Comparison of ENCODE assay signal across 1 cellular context in genomic region chr2:20051518-20052228, GRCh38.
A peak's percentile ranks its signal among the peaks of the same experiment; 100 is the strongest.
TF ChIP-seq lines count a peak whose summit lies in the region.

TSS of gene LAPTM4A (minus strand) at chr2:20051628. CDS start at chr2:20051520, 108 bp downstream.

TF ChIP-seq in K562, 482 proteins besides CTCF, POLR2A, EP300 and RAD21 (continued from another document and continues in another):
- TF ChIP-seq ARID3A (IDR thresholded peaks at IDR 0.05; ENCODE audit: borderline replicate concordance, low read depth, low read length) (no peak), ZNF133 (CRISPR knock-in tag; IDR thresholded peaks at IDR 0.05) (no peak), KLF13 (tag; IDR thresholded peaks at IDR 0.05; ENCODE audit: borderline replicate concordance, low read depth) (no peak), JUND (IDR thresholded peaks at IDR 0.05; ENCODE audit: borderline replicate concordance, low read depth, low read length) (no peak; the same call in 1 of the 2 replicates), JUND (tag; IDR thresholded peaks at IDR 0.05; ENCODE audit: borderline replicate concordance, low read depth, low read length) (peak; percentile 57; the same call in 2 of the 3 replicates), NCOR1 (IDR thresholded peaks at IDR 0.05) (no peak), ASH1L (IDR thresholded peaks at IDR 0.05; ENCODE audit: borderline replicate concordance, low read depth, partially characterized antibody) (peak; percentile 96), MYC (IDR thresholded peaks at IDR 0.05; ENCODE audit: low read depth, low read length) (peak; percentile 86), MYC (CRISPR knock-in tag; IDR thresholded peaks at IDR 0.05; ENCODE audit: borderline replicate concordance, low read depth) (0 out of 2 replicates have a peak, but pooled peaks have one; percentile 43), SIX5 (IDR thresholded peaks at IDR 0.05; ENCODE audit: borderline replicate concordance in 1 of 2, insufficient read depth in 1 of 2, low read depth in 1 of 2, low read length in 2 of 2) (0 out of 4 replicates have a peak, but pooled peaks of 1 of the 2 experiments have one; percentile 12), ZBTB7A (IDR thresholded peaks at IDR 0.05; ENCODE audit: borderline replicate concordance, control insufficient read depth, low read depth, low read length) (peak; percentile 48; the same call in 1 of the 2 replicates), ZNF696 (CRISPR knock-in tag; conservative IDR thresholded peaks at IDR 0.05) (no peak), DEAF1 (CRISPR knock-in tag; IDR thresholded peaks at IDR 0.05) (no peak), NR2C2 (CRISPR knock-in tag; IDR thresholded peaks at IDR 0.05) (peak; percentile 90), NR2C2 (tag; IDR thresholded peaks at IDR 0.05) (peak; percentile 94), MECOM (CRISPR knock-in tag; IDR thresholded peaks at IDR 0.05) (no peak), NBN (IDR thresholded peaks at IDR 0.05; ENCODE audit: low read depth) (peak; percentile 81), CGGBP1 (CRISPR knock-in tag; IDR thresholded peaks at IDR 0.05) (0 out of 2 replicates have a peak, but pooled peaks have one; percentile 19), TCF15 (CRISPR knock-in tag; IDR thresholded peaks at IDR 0.05) (no peak), MBD1 (CRISPR knock-in tag; IDR thresholded peaks at IDR 0.05) (no peak), CUX1 (CRISPR knock-in tag; IDR thresholded peaks at IDR 0.05) (no peak), CHD7 (IDR thresholded peaks at IDR 0.05; ENCODE audit: low read depth, low read length) (no peak), RCOR1 (IDR thresholded peaks at IDR 0.05; ENCODE audit: borderline replicate concordance in 1 of 2, low read depth in 2 of 2, low read length in 2 of 2) (peak in 1 of 2 experiments; percentile 85; a peak in 1 of 4 replicates), ZNF76 (CRISPR knock-in tag; IDR thresholded peaks at IDR 0.05; ENCODE audit: borderline replicate concordance) (no peak), KLF16 (IDR thresholded peaks at IDR 0.05) (no peak), ETV1 (tag; conservative IDR thresholded peaks at IDR 0.05; ENCODE audit: low read depth) (peak; percentile 67), HINFP (tag; conservative IDR thresholded peaks at IDR 0.05; ENCODE audit: low read depth) (no peak), SMARCC2 (IDR thresholded peaks at IDR 0.05; ENCODE audit: low read depth) (no peak), SUPT5H (IDR thresholded peaks at IDR 0.05) (peak; percentile 89), HMG20B (CRISPR knock-in tag; IDR thresholded peaks at IDR 0.05) (no peak), ETV6 (IDR thresholded peaks at IDR 0.05; ENCODE audit: borderline replicate concordance in 1 of 2, low read depth in 2 of 2, low read length in 1 of 2) (no peak), ETV6 (CRISPR knock-in tag; IDR thresholded peaks at IDR 0.05; ENCODE audit: borderline replicate concordance) (no peak), TARDBP (IDR thresholded peaks at IDR 0.05) (peak; percentile 81; the same call in 1 of the 2 replicates)
